8 cellular contexts compared by ENCODE assay signal in the genomic region with DNA sequence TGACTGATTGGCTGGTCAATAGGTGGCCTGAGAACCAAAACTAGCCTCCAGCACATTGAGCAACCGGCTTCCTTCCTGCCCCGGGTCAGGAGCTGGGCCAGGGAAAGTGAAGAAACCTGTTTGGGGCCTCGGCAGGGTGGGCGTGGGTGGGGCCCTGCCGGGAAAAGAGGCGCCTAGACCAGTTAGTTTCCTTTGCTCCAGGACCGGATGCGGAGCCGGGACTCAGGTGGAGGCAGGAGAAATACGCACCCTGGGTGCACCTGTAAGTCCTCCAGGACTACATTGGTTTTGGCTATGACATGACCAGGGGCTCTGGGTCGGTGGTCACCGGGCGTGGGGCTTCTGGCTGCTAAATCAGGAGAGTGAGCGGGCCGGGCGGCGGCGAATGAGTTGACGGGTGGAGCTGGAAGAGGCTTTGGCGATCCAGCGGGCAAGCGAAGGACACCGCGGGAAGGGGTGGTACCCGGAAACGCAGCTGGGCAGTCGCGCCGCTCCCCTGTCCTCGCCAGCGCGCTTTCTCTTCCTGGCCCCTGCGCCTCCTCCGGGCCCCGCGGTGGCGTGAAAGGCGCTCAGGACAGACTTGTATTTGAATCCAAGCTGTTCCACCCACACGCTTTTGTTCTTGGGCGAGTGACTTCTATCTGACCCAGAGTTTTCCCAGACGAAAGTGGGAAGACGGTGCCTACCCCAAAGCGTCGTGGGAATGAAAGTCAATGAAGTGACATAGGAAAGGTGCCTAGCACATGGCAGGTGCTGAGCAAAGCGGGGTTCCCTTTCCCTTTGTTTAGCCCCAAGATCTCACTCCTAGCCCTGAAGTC. TPM values are rescaled to one million over a fixed set of nuclear protein-coding genes. Genes with fewer than 3 reads are reported as not detected.
A peak's percentile ranks its signal among the peaks of the same experiment; 100 is the strongest.
DNase-seq lines count a peak whose midpoint lies in the region; ATAC-seq and TF ChIP-seq lines count a peak whose summit lies in the region.

No MANE protein-coding gene starts in this region.

- peak; percentile 94 for DNase-seq in COLO668 (lab: John Stamatoyannopoulos, UW; ENCODE audit: unreplicated experiment)
- no peak for DNase-seq in T-cell
- peak; percentile 30 for DNase-seq in fibroblast of mammary gland (ENCODE audit: low read depth)
- peak; percentile 58 for DNase-seq in neural progenitor cell (ENCODE audit: low spot score)
- DNase-seq in NCI-H1930 (lab: John Stamatoyannopoulos, UW) = no peak
- DNase-seq in AG08395 (ENCODE audit: low spot score) = no peak
- no peak for DNase-seq in G401 (ENCODE audit: low spot score)
- DNase-seq in activated CD8-positive, alpha-beta memory T cell treated with anti-CD3 and anti-CD28 coated beads, Interleukin-2, amount 50 U/mL, for 4 hours = no peak

- no peaks in the 10 kb centered on the region for H3K36me3 Mint-ChIP-seq in T-cell
- no peaks in the 10 kb centered on the region for H3K36me3 Mint-ChIP-seq in neural progenitor cell

- CTCF ChIA-PET in T-cell (lab: Charles Lee) = no interaction called here

- H3K4me1 Mint-ChIP-seq in T-cell = peaks cover 36 to 59% (median 58%) of the 10 kb centered on the region in 3 donors
- H3K4me1 Mint-ChIP-seq in neural progenitor cell = peaks cover 16% of the 10 kb centered on the region

- H3K27me3 Mint-ChIP-seq in T-cell (no peaks in the 10 kb centered on the region), neural progenitor cell (ENCODE audit: insufficient read depth, low read depth) (peaks cover 3% of the 10 kb centered on the region)

- H3F3A ChIP-seq in neural progenitor cell (ENCODE audit: low read depth) = no peaks in the 10 kb centered on the region

- ATAC-seq in T-cell (replicated peaks in 1 of 4) = no peak

- peak overlapping the region; percentile 61 to 68 for H3K27ac Mint-ChIP-seq in T-cell
- H3K27ac Mint-ChIP-seq in neural progenitor cell = no peak overlapping the region

- H3K79me2 ChIP-seq in neural progenitor cell (ENCODE audit: low read depth) = no peaks in the 10 kb centered on the region

- H3K9me3 Mint-ChIP-seq in T-cell (no peaks in the 10 kb centered on the region), neural progenitor cell (no peaks in the 10 kb centered on the region)

- H3K27ac ChIP-seq in neural progenitor cell = no peak overlapping the region

- H3K4me2 ChIP-seq in neural progenitor cell = peak overlapping the region; percentile 73

- H3K9me3 ChIP-seq in neural progenitor cell (ENCODE audit: low read depth) = no peaks in the 10 kb centered on the region

- peak overlapping the region; percentile 89 to 91 (median 90) for H3K4me3 Mint-ChIP-seq in T-cell
- H3K4me3 Mint-ChIP-seq in neural progenitor cell = no peak overlapping the region

- no peaks in the 10 kb centered on the region for H4K20me1 ChIP-seq in neural progenitor cell (ENCODE audit: low read depth)

- peak overlapping the region; percentile 81 for H2AFZ ChIP-seq in neural progenitor cell (replicated peaks)

- H3K27me3 ChIP-seq in neural progenitor cell = peaks cover 49% of the 10 kb centered on the region

- in situ Hi-C loops in G401 (cut with HindIII; ENCODE audit: low sequenced_read_pairs) = no loop called here

- TF ChIP-seq CTCF in fibroblast of mammary gland (conservative IDR thresholded peaks at IDR 0.05; ENCODE audit: control insufficient read depth, insufficient read depth, low read depth, low read length) (no peak), neural progenitor cell (IDR thresholded peaks at IDR 0.05) (no peak)

- peak overlapping the region; percentile 3 for H3K4me3 ChIP-seq in fibroblast of mammary gland (ENCODE audit: control insufficient read depth, low read depth, low read length)
- peak overlapping the region; percentile 45 for H3K4me3 ChIP-seq in neural progenitor cell

- POLR2A ChIA-PET in T-cell (lab: Charles Lee) = no interaction called here

- H3K36me3 ChIP-seq in neural progenitor cell = no peaks in the 10 kb centered on the region

- no peak overlapping the region for H3K9ac ChIP-seq in neural progenitor cell

- H3K4me1 ChIP-seq in neural progenitor cell = peaks cover 6% of the 10 kb centered on the region

RNA-seq across cellular contexts. Expression of gene JUN, which starts 30.6 kb away (rescaled TPM):
- total RNA-seq in T-cell = 1,000 to 10,000 TPM in 1 of 5 donors, 100 to 1,000 TPM in 1, 10 to 100 TPM in 3; 43.2 to 1,335 (median 56.6) TPM
- 10.2 and 16.8 TPM in 2 replicates for total RNA-seq in neural progenitor cell (ENCODE audit: low replicate concordance)
- 6.7 and 7.9 TPM in 2 replicates for total RNA-seq in G401 (2014; rRNA removed; shearing (Covaris generic))

Comparison
In these comparisons a context has a peak if more than half of its experiments do, and no peak if none do; other contexts are left out.
1. DNase-seq: peak in COLO668 (single experiment), fibroblast of mammary gland (single experiment) and neural progenitor cell (single experiment); none in T-cell (0 of 34), NCI-H1930 (0 of 2), AG08395 (single experiment), G401 (single experiment) and activated CD8-positive, alpha-beta memory T cell treated with anti-CD3 and anti-CD28 coated beads, Interleukin-2, amount 50 U/mL, for 4 hours (single experiment).